Comparison of ENCODE assay signal across 20 cellular contexts in genomic region chr5:143311955-143312354, GRCh38.
A peak's percentile ranks its signal among the peaks of the same experiment; 100 is the strongest.
DNase-seq lines count a peak whose midpoint lies in the region; ATAC-seq and TF ChIP-seq lines count a peak whose summit lies in the region.
"Had no signal": no experiment of that assay in that cellular context is flagged by ENCODE, and none has a peak within 500 bp of the region (broad histone marks: within the 10 kb centered on the region; RNA-seq: fewer than 3 reads in every experiment).

No MANE protein-coding gene starts in this region.

- H3K9me3 ChIP-seq in subcutaneous abdominal adipose tissue (ENCODE audit: control insufficient read depth in 5 of 5, low read length in 5 of 5) (no peaks in the 10 kb centered on the region), mucosa of descending colon (no peaks in the 10 kb centered on the region)
- H3K9me3 ChIP-seq in CD4-positive, alpha-beta memory T cell (ENCODE audit: control insufficient read depth in 1 of 2, low read length in 2 of 2), result no peaks in the 10 kb centered on the region
- H3K9me3 ChIP-seq: prostate gland, upper lobe of left lung had no signal

- H3K4me1 Mint-ChIP-seq in activated T-cell treated with anti-CD3 and anti-CD28 coated beads, Interleukin-2, amount 50 U/mL, for 72 hours (ENCODE audit: low read depth), result peaks cover 32% of the 10 kb centered on the region
- H3K4me1 Mint-ChIP-seq in activated T-helper 17 cell treated with anti-CD3 and anti-CD28 coated beads, Interleukin-2, amount 50 U/mL, for 72 hours, result peaks cover 26% of the 10 kb centered on the region
- peaks cover 9 to 39% (median 24%) of the 10 kb centered on the region in 4 donors for H3K4me1 Mint-ChIP-seq in CD4-positive, alpha-beta memory T cell

- H3K4me1 ChIP-seq in subcutaneous abdominal adipose tissue (ENCODE audit: control insufficient read depth in 5 of 5, insufficient read depth in 5 of 5, low read length in 5 of 5) (peaks cover 2 to 45% (median 31%) of the 10 kb centered on the region in 5 donors), mucosa of descending colon (ENCODE audit: low read depth) (peaks cover 3% of the 10 kb centered on the region)
- peaks cover 3% of the 10 kb centered on the region for H3K4me1 ChIP-seq in CD4-positive, alpha-beta memory T cell (ENCODE audit: insufficient read depth, low read length)
- H3K4me1 ChIP-seq: prostate gland had no signal

- DNase-seq in activated T-cell treated with anti-CD3 and anti-CD28 coated beads, Interleukin-2, amount 50 U/mL, for 72 hours, result no peak
- no peak for DNase-seq in activated T-cell treated with anti-CD3 and anti-CD28 coated beads, Interleukin-2, amount 50 U/mL, for 48 hours
- peak; percentile 36 for DNase-seq in foreskin melanocyte
- DNase-seq in mucosa of descending colon, result no peak
- no peak for DNase-seq in CD4-positive, alpha-beta memory T cell
- DNase-seq in OCI-M1 (lab: John Stamatoyannopoulos, UW), result no peak
- DNase-seq: activated CD4-positive, CD25-positive, alpha-beta regulatory T cell; activated CD8-positive, alpha-beta memory T cell treated with anti-CD3 and anti-CD28 coated beads, Interleukin-2, amount 10 ng/mL, durations not matched to agents 7 days and 5 days; activated naive CD4-positive, alpha-beta T cell treated with anti-CD3 and anti-CD28 coated beads for 36 hours; NCI-H1417; stimulated activated CD4-positive, alpha-beta T cell treated with anti-CD3 and anti-CD28 coated beads, Interleukin-12 subunit alpha, Interleukin-12 subunit beta, amount 100 ng/mL, for 4 hours; stimulated activated naive CD4-positive, alpha-beta T cell; T-helper 17 cell; upper lobe of left lung had no signal

- peaks cover 30 to 54% (median 36%) of the 10 kb centered on the region in 5 donors for H3K36me3 ChIP-seq in subcutaneous abdominal adipose tissue (ENCODE audit: control insufficient read depth in 5 of 5, insufficient read depth in 5 of 5, low read length in 5 of 5)
- H3K36me3 ChIP-seq in mucosa of descending colon (ENCODE audit: low read depth), result no peaks in the 10 kb centered on the region
- peaks cover 34% of the 10 kb centered on the region for H3K36me3 ChIP-seq in CD4-positive, alpha-beta memory T cell (ENCODE audit: insufficient read depth, low read length)
- H3K36me3 ChIP-seq: prostate gland had no signal

- CTCF ChIA-PET in CD4-positive, alpha-beta memory T cell (lab: Charles Lee; ENCODE audit: partially characterized antibody), result interaction anchor here (1.0 kb wide), 1 partner anchor 511 kb away, joined by 3 read pairs; no protein-coding TSS in a partner anchor

- peaks cover 6 to 42% of the 10 kb centered on the region in 2 donors for H3K36me3 Mint-ChIP-seq in activated T-cell treated with anti-CD3 and anti-CD28 coated beads, Interleukin-2, amount 50 U/mL, for 72 hours (ENCODE audit: insufficient read depth in 2 of 2)
- peaks cover 77% of the 10 kb centered on the region for H3K36me3 Mint-ChIP-seq in activated T-helper 17 cell treated with anti-CD3 and anti-CD28 coated beads, Interleukin-2, amount 50 U/mL, for 72 hours (ENCODE audit: low read depth)
- H3K36me3 Mint-ChIP-seq in CD4-positive, alpha-beta memory T cell, result peaks cover 62 to 70% of the 10 kb centered on the region in 2 donors

- POLR2A ChIA-PET in CD4-positive, alpha-beta memory T cell (lab: Charles Lee; ENCODE audit: partially characterized antibody), result interaction anchor here (1.8 kb wide), 1 partner anchor 65 kb away, joined by 5 read pairs; no protein-coding TSS in a partner anchor

- no peak overlapping the region for H3K9ac ChIP-seq in subcutaneous abdominal adipose tissue (ENCODE audit: low read length in 5 of 5)
- H3K9ac ChIP-seq: KMS-11 had no signal

- ATAC-seq in activated T-cell treated with anti-CD3 and anti-CD28 coated beads, Interleukin-2, amount 50 U/mL, for 72 hours (replicated peaks in 1 of 2), result no peak
- ATAC-seq in activated T-helper 17 cell treated with anti-CD3 and anti-CD28 coated beads, Interleukin-2, amount 50 U/mL, for 72 hours (replicated peaks), result no peak
- no peak for ATAC-seq in mucosa of descending colon
- ATAC-seq: activated CD8-positive, alpha-beta memory T cell treated with anti-CD3 and anti-CD28 coated beads, Interleukin-2, amount 10 ng/mL, durations not matched to agents 7 days and 5 days; Right ventricle myocardium inferior; T-helper 17 cell had no signal

- H3K9me3 Mint-ChIP-seq in activated T-cell treated with anti-CD3 and anti-CD28 coated beads, Interleukin-2, amount 50 U/mL, for 72 hours, result no peaks in the 10 kb centered on the region
- H3K9me3 Mint-ChIP-seq in activated T-helper 17 cell treated with anti-CD3 and anti-CD28 coated beads, Interleukin-2, amount 50 U/mL, for 72 hours, result no peaks in the 10 kb centered on the region
- peaks cover 0 to 3% (median 0%) of the 10 kb centered on the region in 8 donors for H3K9me3 Mint-ChIP-seq in CD4-positive, alpha-beta memory T cell
- H3K9me3 Mint-ChIP-seq: activated naive CD4-positive, alpha-beta T cell treated with anti-CD3 and anti-CD28 coated beads for 36 hours; dendritic cell treated with granulocyte-macrophage colony-stimulating factor and Interleukin-4, amounts not matched to agents 40 ng/mL and 50 ng/mL, for 4 days had no signal

- H3K4me3 Mint-ChIP-seq in activated T-cell treated with anti-CD3 and anti-CD28 coated beads, Interleukin-2, amount 50 U/mL, for 72 hours, result no peak overlapping the region
- H3K4me3 Mint-ChIP-seq in activated T-helper 17 cell treated with anti-CD3 and anti-CD28 coated beads, Interleukin-2, amount 50 U/mL, for 72 hours, result no peak overlapping the region
- H3K4me3 Mint-ChIP-seq in CD4-positive, alpha-beta memory T cell, result no peak overlapping the region
- H3K4me3 Mint-ChIP-seq: activated CD8-positive, alpha-beta memory T cell treated with anti-CD3 and anti-CD28 coated beads, Interleukin-2, amount 10 ng/mL, durations not matched to agents 7 days and 5 days; activated naive CD4-positive, alpha-beta T cell treated with anti-CD3 and anti-CD28 coated beads for 36 hours; dendritic cell treated with granulocyte-macrophage colony-stimulating factor and Interleukin-4, amounts not matched to agents 40 ng/mL and 50 ng/mL, for 4 days; T-helper 17 cell had no signal

- H3K27ac ChIP-seq in subcutaneous abdominal adipose tissue (ENCODE audit: low read depth, low read length), result peak overlapping the region; percentile 76
- H3K27ac ChIP-seq in CD4-positive, alpha-beta memory T cell (ENCODE audit: low read depth, low read length), result no peak overlapping the region
- H3K27ac ChIP-seq: KMS-11, prostate gland, upper lobe of left lung had no signal

- H3K27me3 Mint-ChIP-seq in activated T-cell treated with anti-CD3 and anti-CD28 coated beads, Interleukin-2, amount 50 U/mL, for 72 hours (ENCODE audit: low read depth), result no peaks in the 10 kb centered on the region
- no peaks in the 10 kb centered on the region for H3K27me3 Mint-ChIP-seq in activated T-helper 17 cell treated with anti-CD3 and anti-CD28 coated beads, Interleukin-2, amount 50 U/mL, for 72 hours
- no peaks in the 10 kb centered on the region for H3K27me3 Mint-ChIP-seq in CD4-positive, alpha-beta memory T cell
- H3K27me3 Mint-ChIP-seq: activated CD8-positive, alpha-beta memory T cell treated with anti-CD3 and anti-CD28 coated beads, Interleukin-2, amount 10 ng/mL, durations not matched to agents 7 days and 5 days; dendritic cell treated with granulocyte-macrophage colony-stimulating factor and Interleukin-4, amounts not matched to agents 40 ng/mL and 50 ng/mL, for 4 days; T-helper 17 cell had no signal

- intact Hi-C loops in mucosa of descending colon (cut with DNase I, micrococcal nuclease), result no loop called here
- intact Hi-C loops in CD4-positive, alpha-beta memory T cell (cut with micrococcal nuclease), result no loop called here

- H3K27me3 ChIP-seq in subcutaneous abdominal adipose tissue (ENCODE audit: control insufficient read depth in 5 of 5, insufficient read depth in 4 of 5, low read length in 5 of 5), result no peaks in the 10 kb centered on the region
- no peaks in the 10 kb centered on the region for H3K27me3 ChIP-seq in CD4-positive, alpha-beta memory T cell (ENCODE audit: insufficient read depth, low read length)
- H3K27me3 ChIP-seq: upper lobe of left lung had no signal

- TF ChIP-seq CTCF in mucosa of descending colon (IDR thresholded peaks at IDR 0.05), result no peak

- H3K4me3 ChIP-seq in subcutaneous abdominal adipose tissue (ENCODE audit: low read depth in 1 of 5, low read length in 5 of 5) (no peak overlapping the region), mucosa of descending colon (no peak overlapping the region)
- no peak overlapping the region for H3K4me3 ChIP-seq in CD4-positive, alpha-beta memory T cell (ENCODE audit: low read length in 2 of 2)
- H3K4me3 ChIP-seq: prostate gland, upper lobe of left lung had no signal

- H3K27ac Mint-ChIP-seq in activated T-cell treated with anti-CD3 and anti-CD28 coated beads, Interleukin-2, amount 50 U/mL, for 72 hours, result peak overlapping the region; percentile 28
- H3K27ac Mint-ChIP-seq in activated T-helper 17 cell treated with anti-CD3 and anti-CD28 coated beads, Interleukin-2, amount 50 U/mL, for 72 hours, result peak overlapping the region; percentile 73
- H3K27ac Mint-ChIP-seq in CD4-positive, alpha-beta memory T cell, result peak overlapping the region in 1 of 7 donors; percentile 78
- H3K27ac Mint-ChIP-seq: activated CD8-positive, alpha-beta memory T cell treated with anti-CD3 and anti-CD28 coated beads, Interleukin-2, amount 10 ng/mL, durations not matched to agents 7 days and 5 days; activated naive CD4-positive, alpha-beta T cell treated with anti-CD3 and anti-CD28 coated beads for 36 hours; dendritic cell treated with granulocyte-macrophage colony-stimulating factor and Interleukin-4, amounts not matched to agents 40 ng/mL and 50 ng/mL, for 4 days; T-helper 17 cell had no signal
